21 cellular contexts compared by ENCODE assay signal in genomic region chr7:121075952-121076349, GRCh38.
DNase-seq lines count a peak whose midpoint lies in the region; ATAC-seq and TF ChIP-seq lines count a peak whose summit lies in the region.
"Had no signal": no experiment of that assay in that cellular context is flagged by ENCODE, and none has a peak within 500 bp of the region (broad histone marks: within the 10 kb centered on the region; RNA-seq: fewer than 3 reads in every experiment).

No MANE protein-coding gene starts in this region.

- H3K4me3 ChIP-seq in GM23248 (no peak overlapping the region), RWPE2 (ENCODE audit: severe bottlenecking) (no peak overlapping the region), fibroblast of lung (replicated peaks in 1 of 4; ENCODE audit: control extremely low read depth in 1 of 4, insufficient read depth in 1 of 4, low read depth in 3 of 4, low read length in 4 of 4) (no peak overlapping the region), smooth muscle cell (no peak overlapping the region)
- H3K4me3 ChIP-seq: A549, BLaER1, GM12878, MG63 had no signal

- no peak for ATAC-seq in RWPE2 (ENCODE audit: low read depth)
- no peak for ATAC-seq in GM18519 (IDR thresholded peaks at IDR 0.05; ENCODE audit: low FRiP score, unreplicated experiment)
- ATAC-seq: A549 had no signal

- H3K27ac Mint-ChIP-seq in activated naive CD4-positive, alpha-beta T cell treated with anti-CD3 and anti-CD28 coated beads, Interleukin-2, amount 10 ng/mL, durations not matched to agents 7 days and 5 days: no peak overlapping the region
- H3K27ac Mint-ChIP-seq: CD4-positive, alpha-beta memory T cell had no signal

- no peaks in the 10 kb centered on the region for H3K9me2 ChIP-seq in GM23248 (ENCODE audit: insufficient read depth)

- H3K36me3 Mint-ChIP-seq in activated naive CD4-positive, alpha-beta T cell treated with anti-CD3 and anti-CD28 coated beads, Interleukin-2, amount 10 ng/mL, durations not matched to agents 7 days and 5 days: no peaks in the 10 kb centered on the region
- H3K36me3 Mint-ChIP-seq: CD4-positive, alpha-beta memory T cell had no signal

- H3K4me2 ChIP-seq in GM23248 (ENCODE audit: unreplicated experiment): peak overlapping the region; percentile 40
- H3K4me2 ChIP-seq in fibroblast of lung (ENCODE audit: extremely low read depth, insufficient read depth, low read length): peak overlapping the region; percentile 25
- H3K4me2 ChIP-seq in smooth muscle cell: peak overlapping the region; percentile 22
- H3K4me2 ChIP-seq: A549, BLaER1 had no signal

- H2AFZ ChIP-seq in GM23248 (no peak overlapping the region), fibroblast of lung (ENCODE audit: low read length) (no peak overlapping the region), smooth muscle cell (ENCODE audit: low read depth) (no peak overlapping the region)

- peaks cover 7% of the 10 kb centered on the region for H3K27me3 Mint-ChIP-seq in activated naive CD4-positive, alpha-beta T cell treated with anti-CD3 and anti-CD28 coated beads, Interleukin-2, amount 10 ng/mL, durations not matched to agents 7 days and 5 days

- CTCF ChIA-PET in activated naive CD4-positive, alpha-beta T cell treated with anti-CD3 and anti-CD28 coated beads, Interleukin-2, amount 10 ng/mL, durations not matched to agents 7 days and 5 days (lab: Charles Lee): interaction anchor here (0.8 to 2.2 kb wide), 3 partner anchors 10 to 88 kb away, joined by 3 to 11 read pairs (median 4); partner anchors contain the start of gene CPED1

- TF ChIP-seq CTCF in RWPE2 (IDR thresholded peaks at IDR 0.05; ENCODE audit: poor library complexity, severe bottlenecking): no peak
- no peak for TF ChIP-seq CTCF in fibroblast of lung (conservative IDR thresholded peaks at IDR 0.05 in 1 of 2, IDR thresholded peaks at IDR 0.05 in 1 of 2; ENCODE audit: low read depth in 1 of 2, low read length in 2 of 2)
- no peak for TF ChIP-seq CTCF in smooth muscle cell (IDR thresholded peaks at IDR 0.05; ENCODE audit: borderline replicate concordance, insufficient read depth, poor library complexity, severe bottlenecking)

- H3K79me2 ChIP-seq in GM23248 (ENCODE audit: insufficient read depth) (no peaks in the 10 kb centered on the region), fibroblast of lung (ENCODE audit: control insufficient read depth, insufficient read depth, low read length) (peaks cover 12% of the 10 kb centered on the region), smooth muscle cell (ENCODE audit: low read depth) (no peaks in the 10 kb centered on the region)

- no peak for DNase-seq in GM23248
- no peak for DNase-seq in RWPE2 (ENCODE audit: low spot score)
- DNase-seq in fibroblast of lung (ENCODE audit: low read depth in 2 of 2): no peak
- no peak for DNase-seq in smooth muscle cell (lab: John Stamatoyannopoulos, UW; ENCODE audit: unreplicated experiment)
- no peak for DNase-seq in activated naive CD4-positive, alpha-beta T cell treated with anti-CD3 and anti-CD28 coated beads, Interleukin-2, amount 10 ng/mL, durations not matched to agents 7 days and 5 days
- no peak for DNase-seq in medulla oblongata (ENCODE audit: extremely low spot score)
- DNase-seq in activated CD4-positive, CD25-positive, alpha-beta regulatory T cell (lab: John Stamatoyannopoulos, UW): no peak
- DNase-seq: Calu3; CD4-positive, alpha-beta memory T cell; GF-D8; Karpas-422; MG63; NCI-H1048; NCI-H1436; NCI-H1930; NCI-H345; NCI-H524 treated with DMSO at 0.1 percent for 48 hours had no signal

- no peaks in the 10 kb centered on the region for H3K4me1 Mint-ChIP-seq in activated naive CD4-positive, alpha-beta T cell treated with anti-CD3 and anti-CD28 coated beads, Interleukin-2, amount 10 ng/mL, durations not matched to agents 7 days and 5 days
- H3K4me1 Mint-ChIP-seq: CD4-positive, alpha-beta memory T cell had no signal

- no peak overlapping the region for H3K9ac ChIP-seq in GM23248
- no peak overlapping the region for H3K9ac ChIP-seq in fibroblast of lung (ENCODE audit: insufficient read depth, low read length)
- H3K9ac ChIP-seq in smooth muscle cell (ENCODE audit: low read depth): no peak overlapping the region
- H3K9ac ChIP-seq: BLaER1 had no signal

- H3K4me1 ChIP-seq in GM23248 (ENCODE audit: insufficient read depth): peaks cover 13% of the 10 kb centered on the region
- H3K4me1 ChIP-seq in RWPE2 (ENCODE audit: insufficient read depth, poor library complexity, severe bottlenecking): peaks cover 10% of the 10 kb centered on the region
- peaks cover 9% of the 10 kb centered on the region for H3K4me1 ChIP-seq in fibroblast of lung (ENCODE audit: control insufficient read depth, extremely low read depth, insufficient read depth, low read length)
- H3K4me1 ChIP-seq in smooth muscle cell (ENCODE audit: low read depth): no peaks in the 10 kb centered on the region
- H3K4me1 ChIP-seq: A549, BLaER1 had no signal

- WGBS in GM23248 (ENCODE audit: low coverage in 1 of 2, low lambda C conversion rate in 2 of 2, missing lambda C conversion rate in 2 of 2), 2 experiments: 84 to 86% methylated on average over 3 of the region's 3 CpGs
- 90% methylated on average over 3 of the region's 3 CpGs for WGBS in smooth muscle cell (ENCODE audit: low lambda C conversion rate)

- H3F3A ChIP-seq in GM23248 (ENCODE audit: insufficient read depth) (0 out of 2 replicates have a peak, but pooled peaks cover 9% of the 10 kb centered on the region), smooth muscle cell (ENCODE audit: low read depth) (no peaks in the 10 kb centered on the region)

- H3K27me3 ChIP-seq in GM23248 (replicated peaks; ENCODE audit: insufficient read depth) (no peaks in the 10 kb centered on the region), RWPE2 (ENCODE audit: insufficient read depth, poor library complexity, severe bottlenecking) (no peaks in the 10 kb centered on the region), fibroblast of lung (ENCODE audit: control insufficient read depth, insufficient read depth, low read length) (no peaks in the 10 kb centered on the region), smooth muscle cell (ENCODE audit: low read depth) (no peaks in the 10 kb centered on the region)
- H3K27me3 ChIP-seq: BLaER1, MG63 had no signal

- H3K9me3 ChIP-seq in GM23248 (ENCODE audit: low read depth) (no peaks in the 10 kb centered on the region), RWPE2 (ENCODE audit: severe bottlenecking) (peaks cover 2% of the 10 kb centered on the region), fibroblast of lung (ENCODE audit: control insufficient read depth, insufficient read depth, low read depth, low read length) (no peaks in the 10 kb centered on the region), smooth muscle cell (replicated peaks; ENCODE audit: low read depth) (no peaks in the 10 kb centered on the region)
- H3K9me3 ChIP-seq: A549, BLaER1, MG63 had no signal

- in situ Hi-C loops in GM23248 (cut with MboI): no loop called here

- H3K36me3 ChIP-seq in GM23248 (ENCODE audit: low read depth) (no peaks in the 10 kb centered on the region), RWPE2 (ENCODE audit: low read depth) (no peaks in the 10 kb centered on the region), fibroblast of lung (ENCODE audit: control insufficient read depth, insufficient read depth, low read length) (no peaks in the 10 kb centered on the region), smooth muscle cell (ENCODE audit: low read depth) (no peaks in the 10 kb centered on the region)
- H3K36me3 ChIP-seq: BLaER1, MG63 had no signal

- H3K4me3 Mint-ChIP-seq in activated naive CD4-positive, alpha-beta T cell treated with anti-CD3 and anti-CD28 coated beads, Interleukin-2, amount 10 ng/mL, durations not matched to agents 7 days and 5 days: no peak overlapping the region
- H3K4me3 Mint-ChIP-seq: CD4-positive, alpha-beta memory T cell had no signal

- H3K9me3 Mint-ChIP-seq in activated naive CD4-positive, alpha-beta T cell treated with anti-CD3 and anti-CD28 coated beads, Interleukin-2, amount 10 ng/mL, durations not matched to agents 7 days and 5 days: no peaks in the 10 kb centered on the region
- H3K9me3 Mint-ChIP-seq: CD4-positive, alpha-beta memory T cell had no signal

- H4K20me1 ChIP-seq in GM23248 (ENCODE audit: insufficient read depth): no peaks in the 10 kb centered on the region
- no peaks in the 10 kb centered on the region for H4K20me1 ChIP-seq in fibroblast of lung (ENCODE audit: control insufficient read depth, extremely low read depth, insufficient read depth, low read length)
- H4K20me1 ChIP-seq in smooth muscle cell (ENCODE audit: low read depth): no peaks in the 10 kb centered on the region
- H4K20me1 ChIP-seq: BLaER1 had no signal

- H3K27ac ChIP-seq in GM23248: no peak overlapping the region
- peak overlapping the region; percentile 21 for H3K27ac ChIP-seq in RWPE2 (ENCODE audit: poor library complexity, severe bottlenecking)
- H3K27ac ChIP-seq in fibroblast of lung (ENCODE audit: insufficient read depth, low read length): no peak overlapping the region
- no peak overlapping the region for H3K27ac ChIP-seq in smooth muscle cell (ENCODE audit: low read depth)
- H3K27ac ChIP-seq: A549, BLaER1 had no signal
